ENCODE assay signal across 8 cellular contexts in genomic region chr19:9936151-9937000, GRCh38. TPM values are rescaled to one million over a fixed set of nuclear protein-coding genes. Genes with fewer than 3 reads are reported as not detected.
DNase-seq lines count a peak whose midpoint lies in the region; ATAC-seq and TF ChIP-seq lines count a peak whose summit lies in the region.

TSS of gene OLFM2 (minus strand) at chr19:9936515. CDS start at chr19:9936366, 149 bp downstream.

- H3K4me3 ChIP-seq in adipocyte (ENCODE audit: low read length) (peak within 1 kb of the TSS; percentile 84), kidney epithelial cell (ENCODE audit: low read depth, low read length) (no peak within 1 kb of the TSS), suprapubic skin (peak within 1 kb of the TSS; percentile 59)

- no peak for ATAC-seq in activated naive CD4-positive, alpha-beta T cell treated with anti-CD3 and anti-CD28 coated beads, Interleukin-2, amount 50 U/mL, for 72 hours
- ATAC-seq in GM21529 (IDR thresholded peaks at IDR 0.05; ENCODE audit: unreplicated experiment) = no peak

- no peaks in the 10 kb centered on the region for H3K36me3 ChIP-seq in adipocyte (ENCODE audit: control insufficient read depth, insufficient read depth, low read length, severe bottlenecking)
- H3K36me3 ChIP-seq in kidney epithelial cell (ENCODE audit: control insufficient read depth, insufficient read depth, low read length) = no peaks in the 10 kb centered on the region
- H3K36me3 ChIP-seq in suprapubic skin = no peaks in the 10 kb centered on the region

- TF ChIP-seq EP300 in suprapubic skin (IDR thresholded peaks at IDR 0.05) = no peak

- H3K9ac ChIP-seq in adipocyte (ENCODE audit: low read length) = peak within 1 kb of the TSS; percentile 84

- 4% methylated on average over 23 of the region's 79 CpGs for WGBS in suprapubic skin

- no peak for TF ChIP-seq CTCF in kidney epithelial cell (IDR thresholded peaks at IDR 0.05; ENCODE audit: insufficient read depth, low read length, poor library complexity, severe bottlenecking)
- no peak for TF ChIP-seq CTCF in suprapubic skin (IDR thresholded peaks at IDR 0.05)

- H3K9me3 Mint-ChIP-seq in activated naive CD4-positive, alpha-beta T cell treated with anti-CD3 and anti-CD28 coated beads, Interleukin-2, amount 50 U/mL, for 72 hours = no peaks in the 10 kb centered on the region

- H3K9me3 ChIP-seq in adipocyte (ENCODE audit: control insufficient read depth, low read length) (no peaks in the 10 kb centered on the region), suprapubic skin (no peaks in the 10 kb centered on the region)

- peak within 1 kb of the TSS; percentile 30 for H3K27ac ChIP-seq in suprapubic skin

- peak; percentile 41 for DNase-seq in activated naive CD4-positive, alpha-beta T cell treated with anti-CD3 and anti-CD28 coated beads, Interleukin-2, amount 50 U/mL, for 16 hours
- no peak for DNase-seq in activated naive CD4-positive, alpha-beta T cell treated with anti-CD3 and anti-CD28 coated beads, Interleukin-2, amount 50 U/mL, for 72 hours (ENCODE audit: low spot score in 2 of 2)
- peak; percentile 64 for DNase-seq in adipocyte (ENCODE audit: low read depth)
- DNase-seq in kidney epithelial cell (ENCODE audit: low read depth) = no peak
- DNase-seq in suprapubic skin (ENCODE audit: low spot score in 2 of 2) = no peak
- no peak for DNase-seq in SHP77 treated with DMSO at 0.1 percent for 48 hours (lab: John Stamatoyannopoulos, UW)
- DNase-seq in NOMO-1 treated with dmso at 0.1 percent for 144 hours (lab: John Stamatoyannopoulos, UW; ENCODE audit: unreplicated experiment) = no peak

- TF ChIP-seq POLR2A in suprapubic skin (IDR thresholded peaks at IDR 0.05) = no peak

- H3K27me3 ChIP-seq in adipocyte (replicated peaks; ENCODE audit: control insufficient read depth, insufficient read depth, low read length) (no peaks in the 10 kb centered on the region), kidney epithelial cell (ENCODE audit: control insufficient read depth, insufficient read depth, low read length) (peaks cover 33% of the 10 kb centered on the region), suprapubic skin (peaks cover 15% of the 10 kb centered on the region)

- H3K4me1 ChIP-seq in adipocyte (ENCODE audit: control insufficient read depth, insufficient read depth, low read length) (peaks cover 23% of the 10 kb centered on the region), suprapubic skin (peaks cover 43% of the 10 kb centered on the region)

- H3K36me3 Mint-ChIP-seq in activated naive CD4-positive, alpha-beta T cell treated with anti-CD3 and anti-CD28 coated beads, Interleukin-2, amount 50 U/mL, for 72 hours = peaks cover 5% of the 10 kb centered on the region in 2 donors

- H3K27ac Mint-ChIP-seq in activated naive CD4-positive, alpha-beta T cell treated with anti-CD3 and anti-CD28 coated beads, Interleukin-2, amount 50 U/mL, for 72 hours = peak within 1 kb of the TSS in 1 of 2 donors; percentile 60

RNA-seq across cellular contexts. Expression of gene OLFM2, which starts in this region (rescaled TPM):
- total RNA-seq in activated naive CD4-positive, alpha-beta T cell treated with anti-CD3 and anti-CD28 coated beads, Interleukin-2, amount 50 U/mL, for 72 hours = 1 to 10 TPM; 1.7 to 5.0 TPM
- total RNA-seq in kidney epithelial cell = 15.8 and 18.0 TPM in 2 replicates
- 100 to 1,000 TPM in 2 of 4 donors, 10 to 100 TPM in 2; 51.5 to 114 (median 101) TPM for total RNA-seq in suprapubic skin

Comparison
In these comparisons a context has a peak if more than half of its experiments do, and no peak if none do; other contexts are left out.
1. DNase-seq: peak in activated naive CD4-positive, alpha-beta T cell treated with anti-CD3 and anti-CD28 coated beads, Interleukin-2, amount 50 U/mL, for 16 hours (single experiment) and adipocyte (single experiment); none in activated naive CD4-positive, alpha-beta T cell treated with anti-CD3 and anti-CD28 coated beads, Interleukin-2, amount 50 U/mL, for 72 hours (0 of 2), kidney epithelial cell (single experiment), suprapubic skin (0 of 2), SHP77 treated with DMSO at 0.1 percent for 48 hours (single experiment) and NOMO-1 treated with dmso at 0.1 percent for 144 hours (single experiment).